In genomic region chr19:28643284-28643683, GRCh38 we compare ENCODE assay signal across 20 cellular contexts.
DNase-seq lines count a peak whose midpoint lies in the region; ATAC-seq and TF ChIP-seq lines count a peak whose summit lies in the region.
"Had no signal": no experiment of that assay in that cellular context is flagged by ENCODE, and none has a peak within 500 bp of the region (broad histone marks: within the 10 kb centered on the region; RNA-seq: fewer than 3 reads in every experiment).

No MANE protein-coding gene starts in this region.

- H3K4me1 ChIP-seq in endodermal cell (ENCODE audit: control insufficient read depth, insufficient read depth, low read length) = no peaks in the 10 kb centered on the region
- peaks cover 5% of the 10 kb centered on the region for H3K4me1 ChIP-seq in mesenchymal stem cell (ENCODE audit: control insufficient read depth, insufficient read depth, low read depth, low read length)
- H3K4me1 ChIP-seq: BLaER1 had no signal

- H3K23ac ChIP-seq in mesenchymal stem cell (ENCODE audit: low read length in 2 of 2) = no peak overlapping the region

- no peak overlapping the region for H3K4ac ChIP-seq in mesenchymal stem cell (ENCODE audit: low read depth in 1 of 2, low read length in 2 of 2)

- H4K8ac ChIP-seq in mesenchymal stem cell (ENCODE audit: low read length) = no peak overlapping the region

- no peak overlapping the region for H2AK5ac ChIP-seq in mesenchymal stem cell (ENCODE audit: low read length, severe bottlenecking)

- intact Hi-C loops in activated CD4-positive, alpha-beta T cell treated with anti-CD3 and anti-CD28 coated beads, Interleukin-2, amount 10 ng/mL, durations not matched to agents 24 days and 14 days (cut with micrococcal nuclease) = no loop called here

- H3K4me1 Mint-ChIP-seq in activated CD4-positive, alpha-beta T cell treated with anti-CD3 and anti-CD28 coated beads, Interleukin-2, amount 10 ng/mL, durations not matched to agents 24 days and 14 days = peaks cover 3% of the 10 kb centered on the region
- no peaks in the 10 kb centered on the region for H3K4me1 Mint-ChIP-seq in endodermal cell
- H3K4me1 Mint-ChIP-seq in stimulated activated naive B cell treated with anti-CD40 and anti-IgM and Interleukin-4, amounts not matched to agents 10 μg/mL and 1 μg/mL and 100 μg/mL, for 72 hours = no peaks in the 10 kb centered on the region
- H3K4me1 Mint-ChIP-seq: B cell; CD4-positive, CD25-positive, alpha-beta regulatory T cell; CD8-positive, alpha-beta memory T cell had no signal

- H2BK5ac ChIP-seq in mesenchymal stem cell (ENCODE audit: low read depth, low read length, poor library complexity, severe bottlenecking) = no peak overlapping the region

- H3K9ac ChIP-seq in endodermal cell (ENCODE audit: extremely low read depth, low read length, poor library complexity, severe bottlenecking) (no peak overlapping the region), mesenchymal stem cell (ENCODE audit: low read length) (no peak overlapping the region)
- H3K9ac ChIP-seq: BLaER1 had no signal

- H3K18ac ChIP-seq in mesenchymal stem cell (ENCODE audit: low read depth in 1 of 2, low read length in 2 of 2) = no peak overlapping the region

- no peak overlapping the region for H2BK120ac ChIP-seq in mesenchymal stem cell (ENCODE audit: low read depth, low read length)

- 85% methylated on average over 2 to 3 of the region's 3 CpGs for WGBS in endodermal cell (ENCODE audit: insufficient coverage in 1 of 2, insufficient read length in 1 of 2), 2 experiments
- WGBS in mesenchymal stem cell = 82% methylated on average over 3 of the region's 3 CpGs

- H3K4me3 ChIP-seq in endodermal cell (ENCODE audit: low read length) (no peak overlapping the region), mesenchymal stem cell (ENCODE audit: insufficient read depth in 1 of 2, low read depth in 1 of 2, low read length in 2 of 2) (no peak overlapping the region)
- H3K4me3 ChIP-seq: BLaER1 had no signal

- no peak overlapping the region for H3K4me2 ChIP-seq in mesenchymal stem cell (ENCODE audit: low read length, poor library complexity, severe bottlenecking)
- H3K4me2 ChIP-seq: BLaER1 had no signal

- H3K27ac ChIP-seq in endodermal cell (ENCODE audit: low read depth, low read length) = no peak overlapping the region
- no peak overlapping the region for H3K27ac ChIP-seq in mesenchymal stem cell (ENCODE audit: low read length, poor library complexity, severe bottlenecking)
- H3K27ac ChIP-seq: 22Rv1, BLaER1, C4-2B had no signal

- H3K36me3 ChIP-seq in endodermal cell (ENCODE audit: control insufficient read depth, insufficient read depth, low read length) (no peaks in the 10 kb centered on the region), mesenchymal stem cell (ENCODE audit: control insufficient read depth in 1 of 2, insufficient read depth in 2 of 2, low read depth in 1 of 2, low read length in 2 of 2) (no peaks in the 10 kb centered on the region)
- H3K36me3 ChIP-seq: BLaER1 had no signal

- no peak overlapping the region for H4K91ac ChIP-seq in mesenchymal stem cell (ENCODE audit: low read length)

- no peak overlapping the region for H3K4me3 Mint-ChIP-seq in activated CD4-positive, alpha-beta T cell treated with anti-CD3 and anti-CD28 coated beads, Interleukin-2, amount 10 ng/mL, durations not matched to agents 24 days and 14 days
- H3K4me3 Mint-ChIP-seq in endodermal cell = no peak overlapping the region
- H3K4me3 Mint-ChIP-seq in stimulated activated naive B cell treated with anti-CD40 and anti-IgM and Interleukin-4, amounts not matched to agents 10 μg/mL and 1 μg/mL and 100 μg/mL, for 72 hours = no peak overlapping the region
- H3K4me3 Mint-ChIP-seq: B cell; CD4-positive, CD25-positive, alpha-beta regulatory T cell; CD8-positive, alpha-beta memory T cell had no signal

- H3K27ac Mint-ChIP-seq in activated CD4-positive, alpha-beta T cell treated with anti-CD3 and anti-CD28 coated beads, Interleukin-2, amount 10 ng/mL, durations not matched to agents 24 days and 14 days = no peak overlapping the region
- H3K27ac Mint-ChIP-seq in endodermal cell = no peak overlapping the region
- H3K27ac Mint-ChIP-seq in activated naive CD4-positive, alpha-beta T cell treated with anti-CD3 and anti-CD28 coated beads, Interleukin-2, amount 50 U/mL, for 72 hours = no peak overlapping the region
- H3K27ac Mint-ChIP-seq in stimulated activated naive B cell treated with anti-CD40 and anti-IgM and Interleukin-4, amounts not matched to agents 10 μg/mL and 1 μg/mL and 100 μg/mL, for 72 hours = no peak overlapping the region
- H3K27ac Mint-ChIP-seq: B cell; CD4-positive, CD25-positive, alpha-beta regulatory T cell; CD8-positive, alpha-beta memory T cell had no signal

- no peak overlapping the region for H3K14ac ChIP-seq in mesenchymal stem cell (ENCODE audit: low read length in 2 of 2)

- peak overlapping the region; percentile 13 for H2BK15ac ChIP-seq in mesenchymal stem cell (ENCODE audit: low read depth, poor library complexity, severe bottlenecking)

- H3K27me3 Mint-ChIP-seq in activated CD4-positive, alpha-beta T cell treated with anti-CD3 and anti-CD28 coated beads, Interleukin-2, amount 10 ng/mL, durations not matched to agents 24 days and 14 days = no peaks in the 10 kb centered on the region
- H3K27me3 Mint-ChIP-seq in endodermal cell (ENCODE audit: insufficient read depth) = no peaks in the 10 kb centered on the region
- H3K27me3 Mint-ChIP-seq in stimulated activated naive B cell treated with anti-CD40 and anti-IgM and Interleukin-4, amounts not matched to agents 10 μg/mL and 1 μg/mL and 100 μg/mL, for 72 hours = peaks cover 4 to 6% of the 10 kb centered on the region in 2 donors
- H3K27me3 Mint-ChIP-seq: B cell; CD4-positive, CD25-positive, alpha-beta regulatory T cell; CD8-positive, alpha-beta memory T cell had no signal

- TF ChIP-seq CTCF in endodermal cell (conservative IDR thresholded peaks at IDR 0.05) = peak; percentile 41

- H3K27me3 ChIP-seq in endodermal cell (ENCODE audit: control insufficient read depth, insufficient read depth, low read length, poor library complexity, severe bottlenecking) (no peaks in the 10 kb centered on the region), mesenchymal stem cell (ENCODE audit: control insufficient read depth in 1 of 2, insufficient read depth in 1 of 2, low read length in 2 of 2) (peaks cover 0 to 11% of the 10 kb centered on the region in 2 experiments)
- H3K27me3 ChIP-seq: BLaER1 had no signal

- DNase-seq in activated CD4-positive, alpha-beta T cell treated with anti-CD3 and anti-CD28 coated beads, Interleukin-2, amount 10 ng/mL, durations not matched to agents 24 days and 14 days = peak; percentile 40
- DNase-seq in activated CD4-positive, alpha-beta T cell treated with anti-CD3 and anti-CD28 coated beads for 1 hour = no peak
- DNase-seq in endodermal cell = no peak
- no peak for DNase-seq in mesenchymal stem cell
- no peak for DNase-seq in COLO829 (ENCODE audit: low spot score)
- DNase-seq in activated naive CD4-positive, alpha-beta T cell treated with anti-CD3 and anti-CD28 coated beads, Interleukin-2, amount 50 U/mL, for 72 hours (ENCODE audit: low spot score in 2 of 2) = no peak
- no peak for DNase-seq in stimulated activated naive B cell treated with anti-CD40 and anti-IgM and Interleukin-4, amounts not matched to agents 10 μg/mL and 1 μg/mL and 100 μg/mL, for 72 hours
- DNase-seq: Calu3; CD4-positive, CD25-positive, alpha-beta regulatory T cell; CD8-positive, alpha-beta memory T cell; COR-L47; DMS53; DMS79 treated with DMSO at 0.1 percent for 48 hours; GF-D8; GOT3; HCEC 1CT had no signal

- no peaks in the 10 kb centered on the region for H3K9me3 Mint-ChIP-seq in activated CD4-positive, alpha-beta T cell treated with anti-CD3 and anti-CD28 coated beads, Interleukin-2, amount 10 ng/mL, durations not matched to agents 24 days and 14 days
- no peaks in the 10 kb centered on the region for H3K9me3 Mint-ChIP-seq in endodermal cell
- H3K9me3 Mint-ChIP-seq in activated naive CD4-positive, alpha-beta T cell treated with anti-CD3 and anti-CD28 coated beads, Interleukin-2, amount 50 U/mL, for 72 hours = peaks cover 0 to 4% of the 10 kb centered on the region in 2 donors
- peaks cover 0 to 3% of the 10 kb centered on the region in 2 donors for H3K9me3 Mint-ChIP-seq in stimulated activated naive B cell treated with anti-CD40 and anti-IgM and Interleukin-4, amounts not matched to agents 10 μg/mL and 1 μg/mL and 100 μg/mL, for 72 hours

- no peaks in the 10 kb centered on the region for H3K36me3 Mint-ChIP-seq in activated CD4-positive, alpha-beta T cell treated with anti-CD3 and anti-CD28 coated beads, Interleukin-2, amount 10 ng/mL, durations not matched to agents 24 days and 14 days (ENCODE audit: low read depth)
- no peaks in the 10 kb centered on the region for H3K36me3 Mint-ChIP-seq in endodermal cell (ENCODE audit: low read depth)
- H3K36me3 Mint-ChIP-seq in activated naive CD4-positive, alpha-beta T cell treated with anti-CD3 and anti-CD28 coated beads, Interleukin-2, amount 50 U/mL, for 72 hours = no peaks in the 10 kb centered on the region
- H3K36me3 Mint-ChIP-seq in stimulated activated naive B cell treated with anti-CD40 and anti-IgM and Interleukin-4, amounts not matched to agents 10 μg/mL and 1 μg/mL and 100 μg/mL, for 72 hours = no peaks in the 10 kb centered on the region
- H3K36me3 Mint-ChIP-seq: CD4-positive, CD25-positive, alpha-beta regulatory T cell; CD8-positive, alpha-beta memory T cell had no signal

- no peaks in the 10 kb centered on the region for H3K79me1 ChIP-seq in mesenchymal stem cell (replicated peaks; ENCODE audit: low read length, poor library complexity, severe bottlenecking)

- H2AFZ ChIP-seq in mesenchymal stem cell (ENCODE audit: low read depth, low read length) = no peak overlapping the region

- H2BK12ac ChIP-seq in mesenchymal stem cell (ENCODE audit: low read length in 2 of 2) = no peak overlapping the region

- ATAC-seq in activated naive CD4-positive, alpha-beta T cell treated with anti-CD3 and anti-CD28 coated beads, Interleukin-2, amount 50 U/mL, for 72 hours = no peak
- no peak for ATAC-seq in stimulated activated naive B cell treated with anti-CD40 and anti-IgM and Interleukin-4, amounts not matched to agents 10 μg/mL and 1 μg/mL and 100 μg/mL, for 72 hours (replicated peaks)

- H3K9me3 ChIP-seq in endodermal cell (ENCODE audit: control insufficient read depth, low read length) (no peaks in the 10 kb centered on the region), mesenchymal stem cell (ENCODE audit: control insufficient read depth, low read length) (no peaks in the 10 kb centered on the region)
- H3K9me3 ChIP-seq: BLaER1 had no signal
